28 cellular contexts compared by ENCODE assay signal in genomic region chr5:54573783-54574485, GRCh38.
"Had no signal": no experiment of that assay in that cellular context is flagged by ENCODE, and none has a peak within 500 bp of the region (broad histone marks: within the 10 kb centered on the region; RNA-seq: fewer than 3 reads in every experiment).

No MANE protein-coding gene starts in this region.

- ATAC-seq: activated naive CD4-positive, alpha-beta T cell treated with anti-CD3 and anti-CD28 coated beads, Interleukin-2, amount 50 U/mL, for 72 hours; activated T-helper 17 cell treated with anti-CD3 and anti-CD28 coated beads, Interleukin-2, amount 50 U/mL, for 72 hours; esophagus mucosa; left cardiac atrium; pancreas; T-helper 17 cell had no signal

- H3K4me3 Mint-ChIP-seq: activated CD4-positive, alpha-beta memory T cell treated with anti-CD3 and anti-CD28 coated beads for 36 hours; activated CD4-positive, alpha-beta T cell treated with anti-CD3 and anti-CD28 coated beads, Interleukin-2, amount 10 ng/mL, durations not matched to agents 24 days and 14 days; activated T-helper 17 cell treated with anti-CD3 and anti-CD28 coated beads, Interleukin-2, amount 50 U/mL, for 72 hours; dendritic cell treated with granulocyte-macrophage colony-stimulating factor and Interleukin-4, amounts not matched to agents 40 ng/mL and 50 ng/mL, for 4 days; endodermal cell; mesothelial cell of epicardium; T-helper 17 cell had no signal

- H3K27ac ChIP-seq: breast epithelium, pancreas, right atrium auricular region, thoracic aorta, uterus had no signal

- H3K36me3 ChIP-seq: breast epithelium, pancreas, right atrium auricular region, thoracic aorta, uterus had no signal

- H3K9me3 Mint-ChIP-seq: activated CD4-positive, alpha-beta memory T cell treated with anti-CD3 and anti-CD28 coated beads for 36 hours; activated CD4-positive, alpha-beta T cell treated with anti-CD3 and anti-CD28 coated beads, Interleukin-2, amount 10 ng/mL, durations not matched to agents 24 days and 14 days; activated naive CD4-positive, alpha-beta T cell treated with anti-CD3 and anti-CD28 coated beads, Interleukin-2, amount 50 U/mL, for 72 hours; activated T-helper 17 cell treated with anti-CD3 and anti-CD28 coated beads, Interleukin-2, amount 50 U/mL, for 72 hours; dendritic cell treated with granulocyte-macrophage colony-stimulating factor and Interleukin-4, amounts not matched to agents 40 ng/mL and 50 ng/mL, for 4 days; endodermal cell; mesothelial cell of epicardium had no signal

- H3K4me1 Mint-ChIP-seq: endodermal cell, mesothelial cell of epicardium had no signal

- H3K4me1 ChIP-seq: pancreas had no signal

- H3K4me3 ChIP-seq: breast epithelium, pancreas, right atrium auricular region, thoracic aorta, uterus had no signal

- H3K27ac Mint-ChIP-seq: activated CD4-positive, alpha-beta memory T cell treated with anti-CD3 and anti-CD28 coated beads for 36 hours; activated CD4-positive, alpha-beta T cell treated with anti-CD3 and anti-CD28 coated beads, Interleukin-2, amount 10 ng/mL, durations not matched to agents 24 days and 14 days; activated T-helper 17 cell treated with anti-CD3 and anti-CD28 coated beads, Interleukin-2, amount 50 U/mL, for 72 hours; dendritic cell treated with granulocyte-macrophage colony-stimulating factor and Interleukin-4, amounts not matched to agents 40 ng/mL and 50 ng/mL, for 4 days; endodermal cell; mesothelial cell of epicardium had no signal

- H3K27me3 Mint-ChIP-seq: activated CD4-positive, alpha-beta memory T cell treated with anti-CD3 and anti-CD28 coated beads for 36 hours; activated CD4-positive, alpha-beta T cell treated with anti-CD3 and anti-CD28 coated beads, Interleukin-2, amount 10 ng/mL, durations not matched to agents 24 days and 14 days; activated T-helper 17 cell treated with anti-CD3 and anti-CD28 coated beads, Interleukin-2, amount 50 U/mL, for 72 hours; dendritic cell treated with granulocyte-macrophage colony-stimulating factor and Interleukin-4, amounts not matched to agents 40 ng/mL and 50 ng/mL, for 4 days; T-helper 17 cell had no signal

- H3K9me3 ChIP-seq: breast epithelium, pancreas, right atrium auricular region, thoracic aorta, uterus had no signal

- H3K27me3 ChIP-seq: breast epithelium, pancreas, right atrium auricular region, uterus had no signal

- DNase-seq: activated CD4-positive, alpha-beta memory T cell treated with anti-CD3 and anti-CD28 coated beads for 36 hours; activated CD4-positive, alpha-beta T cell treated with anti-CD3 and anti-CD28 coated beads, Interleukin-2, amount 10 ng/mL, durations not matched to agents 24 days and 14 days; activated CD4-positive, CD25-positive, alpha-beta regulatory T cell treated with anti-CD3 and anti-CD28 coated beads, Interleukin-2, amount 50 U/mL, for 72 hours; activated CD8-positive, alpha-beta memory T cell treated with anti-CD3 and anti-CD28 coated beads, Interleukin-2, amount 50 U/mL, for 4 hours; activated gamma-delta T cell treated with Interleukin-2 at 50 U/mL for 16 hours; activated T-cell treated with anti-CD3 and anti-CD28 coated beads, Interleukin-2, amount 50 U/mL, for 1 hour; central memory CD4-positive, alpha-beta T cell; endodermal cell; foreskin fibroblast; head of caudate nucleus; hippocampal formation; left cardiac atrium; mammary epithelial cell; naive B cell; nucleus accumbens; pancreas; stimulated activated naive CD4-positive, alpha-beta T cell treated with Interleukin-2 at 50 U/mL for 16 hours; T-helper 17 cell; T1000; uterus had no signal

- H3K36me3 Mint-ChIP-seq: activated CD4-positive, alpha-beta memory T cell treated with anti-CD3 and anti-CD28 coated beads for 36 hours; activated naive CD4-positive, alpha-beta T cell treated with anti-CD3 and anti-CD28 coated beads, Interleukin-2, amount 50 U/mL, for 72 hours; mesothelial cell of epicardium; naive B cell had no signal
